Comparison of ENCODE assay signal across 8 cellular contexts in genomic region chr14:23556700-23557440, GRCh38. TPM values are rescaled to one million over a fixed set of nuclear protein-coding genes. Genes with fewer than 3 reads are reported as not detected.
DNase-seq lines count a peak whose midpoint lies in the region; ATAC-seq and TF ChIP-seq lines count a peak whose summit lies in the region.

No MANE protein-coding gene starts in this region.

- H3K4me3 ChIP-seq in right atrium auricular region: peak overlapping the region; percentile 73 to 82
- H3K4me3 ChIP-seq in adipocyte (ENCODE audit: low read length): peak overlapping the region; percentile 98
- H3K4me3 ChIP-seq in right lobe of liver: peak overlapping the region; percentile 72 to 99 (median 90)
- peak overlapping the region; percentile 81 for H3K4me3 ChIP-seq in upper lobe of right lung

- TF ChIP-seq POLR2A in right lobe of liver (IDR thresholded peaks at IDR 0.05): no peak

- DNase-seq in right atrium auricular region (ENCODE audit: low spot score) (no peak), Right ventricle myocardium inferior (ENCODE audit: missing footprints) (no peak), adipocyte (ENCODE audit: low read depth) (no peak), right lobe of liver (no peak), upper lobe of right lung (no peak), mucosa of gallbladder (ENCODE audit: low spot score) (no peak), NCI-H2171 treated with DMSO at 0.1 percent for 48 hours (lab: John Stamatoyannopoulos, UW) (no peak)

- intact Hi-C loops in Right ventricle myocardium inferior (cut with DNase I) (loop anchor here (5.0 kb wide), 1 partner anchor 235 kb away; the partner anchor contains the start of gene PABPN1), right lobe of liver (cut with DNase I) (no loop called here), upper lobe of right lung (cut with DNase I) (no loop called here)

- peak overlapping the region; percentile 99 for H3K9ac ChIP-seq in adipocyte (ENCODE audit: low read length)

- H3K27ac ChIP-seq in right atrium auricular region (peak overlapping the region; percentile 96 to 98), right lobe of liver (peak overlapping the region; percentile 89 to 95 (median 93)), upper lobe of right lung (peak overlapping the region; percentile 98)

- 13% methylated on average over 3 of the region's 17 CpGs for WGBS in right lobe of liver (ENCODE audit: insufficient coverage, low coverage, low lambda C conversion rate, missing lambda C conversion rate)

- TF ChIP-seq CTCF in right atrium auricular region (IDR thresholded peaks at IDR 0.05): no peak
- TF ChIP-seq CTCF in right lobe of liver (IDR thresholded peaks at IDR 0.05): no peak
- TF ChIP-seq CTCF in upper lobe of right lung (IDR thresholded peaks at IDR 0.05): no peak

- H3K36me3 ChIP-seq in right atrium auricular region (peaks cover 10% of the 10 kb centered on the region), adipocyte (ENCODE audit: control insufficient read depth, insufficient read depth, low read length, severe bottlenecking) (peaks cover 16% of the 10 kb centered on the region), right lobe of liver (peaks cover 0 to 16% (median 0%) of the 10 kb centered on the region in 4 donors), upper lobe of right lung (peaks cover 29% of the 10 kb centered on the region)

- H3K27me3 ChIP-seq in right atrium auricular region (no peaks in the 10 kb centered on the region), adipocyte (replicated peaks; ENCODE audit: control insufficient read depth, insufficient read depth, low read length) (no peaks in the 10 kb centered on the region), right lobe of liver (no peaks in the 10 kb centered on the region), upper lobe of right lung (no peaks in the 10 kb centered on the region)

- peaks cover 0 to 23% of the 10 kb centered on the region in 2 donors for H3K4me1 ChIP-seq in right atrium auricular region
- peaks cover 15% of the 10 kb centered on the region for H3K4me1 ChIP-seq in adipocyte (ENCODE audit: control insufficient read depth, insufficient read depth, low read length)
- peaks cover 0 to 11% (median 3%) of the 10 kb centered on the region in 4 donors for H3K4me1 ChIP-seq in right lobe of liver
- peaks cover 17% of the 10 kb centered on the region for H3K4me1 ChIP-seq in upper lobe of right lung

- ATAC-seq in Right ventricle myocardium inferior (no peak), right lobe of liver (no peak), upper lobe of right lung (no peak), HG03378 (IDR thresholded peaks at IDR 0.05; ENCODE audit: unreplicated experiment) (no peak)

- no peaks in the 10 kb centered on the region for H3K9me3 ChIP-seq in right atrium auricular region
- no peaks in the 10 kb centered on the region for H3K9me3 ChIP-seq in adipocyte (ENCODE audit: control insufficient read depth, low read length)
- H3K9me3 ChIP-seq in right lobe of liver: no peaks in the 10 kb centered on the region
- no peaks in the 10 kb centered on the region for H3K9me3 ChIP-seq in upper lobe of right lung

RNA-seq across cellular contexts. Expression of gene THTPA, which starts 0.8 kb away (rescaled TPM):
- total RNA-seq in right atrium auricular region (10 to 100 TPM; 22.6 to 27.3 TPM), Right ventricle myocardium inferior (16.0 TPM), right lobe of liver (10 to 100 TPM in 4 of 6 experiments, 1 to 10 TPM in 2; 8.2 to 15.0 (median 11.4) TPM), upper lobe of right lung (15.5 TPM), mucosa of gallbladder (29.1 TPM)

RNA-seq across cellular contexts. Expression of gene ZFHX2, which starts 5.3 kb away (rescaled TPM):
- under 1 TPM; 0.59 to 0.85 TPM for total RNA-seq in right atrium auricular region
- total RNA-seq in Right ventricle myocardium inferior: 0.60 TPM
- under 1 TPM; 0.33 to 0.83 (median 0.47) TPM for total RNA-seq in right lobe of liver
- 2.3 TPM for total RNA-seq in upper lobe of right lung
- 12.5 TPM for total RNA-seq in mucosa of gallbladder

RNA-seq across cellular contexts. Expression of gene AP1G2, which starts 10.7 kb away (rescaled TPM):
- total RNA-seq in right atrium auricular region (10 to 100 TPM in 1 of 2 donors, 1 to 10 TPM in 1; 6.6 to 18.8 TPM), Right ventricle myocardium inferior (15.5 TPM), right lobe of liver (10 to 100 TPM; 13.6 to 25.9 (median 23.0) TPM), upper lobe of right lung (128 TPM), mucosa of gallbladder (294 TPM)

RNA-seq across cellular contexts. Expression of gene JPH4, which starts 21.7 kb away (rescaled TPM):
- total RNA-seq in right atrium auricular region: under 1 TPM in 1 of 2 donors, not detected in 1; 0.39 TPM
- total RNA-seq in Right ventricle myocardium inferior: 0.24 TPM
- under 1 TPM in 3 of 6 experiments, not detected in 3; 0.07 to 0.20 (median 0.19) TPM for total RNA-seq in right lobe of liver
- total RNA-seq in upper lobe of right lung: 6.2 TPM
- total RNA-seq in mucosa of gallbladder: 1.2 TPM
